8 cellular contexts compared by ENCODE assay signal in genomic region chr2:230341936-230342528, GRCh38. TPM values are rescaled to one million over a fixed set of nuclear protein-coding genes. Genes with fewer than 3 reads are reported as not detected.
A peak's percentile ranks its signal among the peaks of the same experiment; 100 is the strongest.
DNase-seq lines count a peak whose midpoint lies in the region; ATAC-seq and TF ChIP-seq lines count a peak whose summit lies in the region.
"Not testable (repeated sequence)": the region's sequence is repeated elsewhere in the genome, so short reads cannot be mapped to it uniquely, and the experiment has no call there.

No MANE protein-coding gene starts in this region.

- H3K9ac ChIP-seq in HUES64 (ENCODE audit: low read depth, low read length): peak overlapping the region; percentile 40
- not testable (repeated sequence) for H3K9ac ChIP-seq in smooth muscle cell (ENCODE audit: low read depth)

- H3K27me3 Mint-ChIP-seq in CD4-positive, alpha-beta T cell; GM23338 (ENCODE audit: insufficient read depth, low read depth, poor library complexity); T-cell; effector memory CD8-positive, alpha-beta T cell; mesothelial cell of epicardium (ENCODE audit: low read depth): not testable (repeated sequence)

- not testable (repeated sequence) for H3K4me3 Mint-ChIP-seq in CD4-positive, alpha-beta T cell; GM23338
- peak overlapping the region in 2 of 3 donors; percentile 16 to 18 for H3K4me3 Mint-ChIP-seq in T-cell
- peak overlapping the region; percentile 19 to 51 for H3K4me3 Mint-ChIP-seq in effector memory CD8-positive, alpha-beta T cell
- peak overlapping the region; percentile 59 for H3K4me3 Mint-ChIP-seq in mesothelial cell of epicardium

- H3K4me2 ChIP-seq in GM23338, smooth muscle cell: not testable (repeated sequence)

- H4K20me1 ChIP-seq in GM23338 (replicated peaks; ENCODE audit: insufficient read depth); smooth muscle cell (ENCODE audit: low read depth): not testable (repeated sequence)

- WGBS in HUES64: 47% methylated on average over 25 of the region's 33 CpGs
- WGBS in smooth muscle cell (ENCODE audit: low lambda C conversion rate): 60% methylated on average over 32 of the region's 33 CpGs

- H3K36me3 ChIP-seq in GM23338 (ENCODE audit: insufficient read depth); HUES64 (ENCODE audit: insufficient read depth, low read length); smooth muscle cell (ENCODE audit: low read depth): not testable (repeated sequence)

- H3K4me1 Mint-ChIP-seq in CD4-positive, alpha-beta T cell (ENCODE audit: low read depth): peaks cover 42% of the 10 kb centered on the region
- not testable (repeated sequence) for H3K4me1 Mint-ChIP-seq in GM23338, mesothelial cell of epicardium
- H3K4me1 Mint-ChIP-seq in T-cell: peaks cover 40 to 55% (median 42%) of the 10 kb centered on the region in 3 donors
- peaks cover 27 to 45% of the 10 kb centered on the region in 2 donors for H3K4me1 Mint-ChIP-seq in effector memory CD8-positive, alpha-beta T cell (ENCODE audit: low read depth in 2 of 2)

- H3K27ac Mint-ChIP-seq in CD4-positive, alpha-beta T cell: peak overlapping the region; percentile 48
- H3K27ac Mint-ChIP-seq in GM23338, mesothelial cell of epicardium: not testable (repeated sequence)
- H3K27ac Mint-ChIP-seq in T-cell: peak overlapping the region; percentile 28 to 63
- H3K27ac Mint-ChIP-seq in effector memory CD8-positive, alpha-beta T cell: peak overlapping the region in 1 of 2 donors; percentile 88

- not testable (repeated sequence) for H3F3A ChIP-seq in GM23338 (replicated peaks; ENCODE audit: low read depth); smooth muscle cell (ENCODE audit: low read depth)

- H3K79me2 ChIP-seq in GM23338 (replicated peaks; ENCODE audit: insufficient read depth); smooth muscle cell (ENCODE audit: low read depth): not testable (repeated sequence)

- H3K27ac ChIP-seq in CD4-positive, alpha-beta T cell (ENCODE audit: low read depth, low read length); GM23338 (ENCODE audit: low read depth); HUES64 (ENCODE audit: low read depth, low read length); smooth muscle cell (ENCODE audit: low read depth): not testable (repeated sequence)

- not testable (repeated sequence) for H3K27me3 ChIP-seq in CD4-positive, alpha-beta T cell (ENCODE audit: control insufficient read depth, insufficient read depth, low read length); GM23338 (ENCODE audit: insufficient read depth); HUES64 (ENCODE audit: insufficient read depth, low read length); smooth muscle cell (ENCODE audit: low read depth)

- intact Hi-C loops in CD4-positive, alpha-beta T cell (cut with DNase I, micrococcal nuclease): loop anchor here in 1 of 2 experiments (10.0 kb wide), 1 partner anchor 1073 kb away; no protein-coding TSS in a partner anchor

- not testable (repeated sequence) for DNase-seq in CD4-positive, alpha-beta T cell; GM23338 (ENCODE audit: low spot score); mesothelial cell of epicardium (ENCODE audit: low spot score in 2 of 2, unreplicated experiment in 2 of 2); smooth muscle cell (lab: John Stamatoyannopoulos, UW; ENCODE audit: unreplicated experiment)
- DNase-seq in T-cell: peak in 6 of 34 experiments; percentile 18 to 49 (median 32)
- DNase-seq in activated naive CD4-positive, alpha-beta T cell treated with Interleukin-2 at 50 U/mL for 16 hours: peak; percentile 26
- DNase-seq in effector memory CD8-positive, alpha-beta T cell: peak in 1 of 3 experiments; percentile 54

- peaks cover 18% of the 10 kb centered on the region for H3K9me3 Mint-ChIP-seq in CD4-positive, alpha-beta T cell
- peaks cover 23% of the 10 kb centered on the region; the same call in 2 of the 3 replicates for H3K9me3 Mint-ChIP-seq in GM23338
- peaks cover 19 to 39% (median 28%) of the 10 kb centered on the region in 3 donors for H3K9me3 Mint-ChIP-seq in T-cell
- H3K9me3 Mint-ChIP-seq in effector memory CD8-positive, alpha-beta T cell: peaks cover 9 to 14% of the 10 kb centered on the region in 2 donors
- peaks cover 38% of the 10 kb centered on the region for H3K9me3 Mint-ChIP-seq in mesothelial cell of epicardium

- H3K9me3 ChIP-seq in CD4-positive, alpha-beta T cell (ENCODE audit: control insufficient read depth, low read length): peaks cover 26% of the 10 kb centered on the region
- H3K9me3 ChIP-seq in HUES64 (ENCODE audit: insufficient read depth, low read depth, low read length); smooth muscle cell (replicated peaks; ENCODE audit: low read depth): not testable (repeated sequence)

- ATAC-seq in CD4-positive, alpha-beta T cell (ENCODE audit: poor library complexity); GM23338; T-cell (replicated peaks in 1 of 4); effector memory CD8-positive, alpha-beta T cell (replicated peaks): not testable (repeated sequence)

- H3K4me1 ChIP-seq in GM23338 (ENCODE audit: insufficient read depth); HUES64 (ENCODE audit: insufficient read depth, low read length); smooth muscle cell (ENCODE audit: low read depth): not testable (repeated sequence)

- POLR2A ChIA-PET in CD4-positive, alpha-beta T cell (lab: Charles Lee); T-cell (lab: Charles Lee): not testable (repeated sequence)

- 0 out of 2 replicates have a peak overlapping the region, but pooled peaks have one; percentile 34 for H3K4me3 ChIP-seq in GM23338
- H3K4me3 ChIP-seq in HUES64 (ENCODE audit: low read length): peak overlapping the region; percentile 46
- peak overlapping the region; percentile 28 for H3K4me3 ChIP-seq in smooth muscle cell

- peak overlapping the region; percentile 84 for H2AFZ ChIP-seq in GM23338
- H2AFZ ChIP-seq in smooth muscle cell (ENCODE audit: low read depth): not testable (repeated sequence)

- peaks cover 57% of the 10 kb centered on the region for H3K36me3 Mint-ChIP-seq in CD4-positive, alpha-beta T cell (ENCODE audit: low read depth)
- not testable (repeated sequence) for H3K36me3 Mint-ChIP-seq in GM23338 (ENCODE audit: low read depth); mesothelial cell of epicardium
- peaks cover 56% of the 10 kb centered on the region for H3K36me3 Mint-ChIP-seq in T-cell
- H3K36me3 Mint-ChIP-seq in effector memory CD8-positive, alpha-beta T cell (ENCODE audit: insufficient read depth): peaks cover 11% of the 10 kb centered on the region

- CTCF ChIA-PET in CD4-positive, alpha-beta T cell (lab: Charles Lee); T-cell (lab: Charles Lee): not testable (repeated sequence)

- TF ChIP-seq CTCF in CD4-positive, alpha-beta T cell (IDR thresholded peaks at IDR 0.05); GM23338 (conservative IDR thresholded peaks at IDR 0.05; ENCODE audit: low read depth in 2 of 2); mesothelial cell of epicardium (IDR thresholded peaks at IDR 0.05; ENCODE audit: unreplicated experiment); smooth muscle cell (IDR thresholded peaks at IDR 0.05; ENCODE audit: borderline replicate concordance, insufficient read depth, poor library complexity, severe bottlenecking): not testable (repeated sequence)

- not testable (repeated sequence) for H3K9me2 ChIP-seq in GM23338 (ENCODE audit: insufficient read depth)

RNA-seq across cellular contexts. Expression of gene SP140L, which starts 15.0 kb away (rescaled TPM):
- total RNA-seq in CD4-positive, alpha-beta T cell: 10 to 100 TPM; 55.3 to 64.1 TPM
- total RNA-seq in GM23338 (2014; rRNA removed; shearing (Covaris generic)): 0.66 and 1.7 TPM in 2 replicates
- polyA plus RNA-seq in GM23338 (2016; fragmentation: Nextera tagmentation; extraction: Ambion mirVana): 1.3 and 1.5 TPM in 2 replicates
- polyA plus RNA-seq in HUES64 (2013, experiment 1 of 2): 1.4 TPM
- 3.7 TPM for polyA plus RNA-seq in HUES64 (2013, experiment 2 of 2)
- 100 to 1,000 TPM in 1 of 5 donors, 10 to 100 TPM in 4; 80.8 to 104 (median 82.0) TPM for total RNA-seq in T-cell
- total RNA-seq in mesothelial cell of epicardium: 4.5 to 7.2 TPM (median 7.2 TPM) in 3 replicates
- 0.90 and 1.2 TPM in 2 replicates for total RNA-seq in smooth muscle cell
- 1.6 and 2.4 TPM in 2 replicates for polyA plus RNA-seq in smooth muscle cell
